ENCODE assay signal across 15 cellular contexts in the genomic region with DNA sequence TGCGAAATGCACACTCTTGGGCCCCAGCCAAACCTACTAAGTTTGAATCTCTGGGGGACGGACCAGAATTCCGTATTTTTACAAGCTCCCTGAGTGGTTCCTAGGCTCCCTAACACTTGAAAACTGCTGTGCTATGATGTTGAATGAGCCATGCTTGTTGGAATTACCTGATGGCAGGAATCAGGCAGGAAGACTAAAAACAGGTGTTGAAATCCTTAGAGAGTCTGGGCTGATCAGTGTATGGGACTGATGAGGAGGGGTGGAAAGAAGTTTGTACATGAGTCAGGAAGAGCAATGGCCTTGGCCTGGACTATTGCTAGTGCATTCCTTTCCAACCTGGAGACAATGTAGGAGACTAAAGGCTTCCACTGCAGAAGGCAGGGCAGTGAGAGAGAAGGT. TPM values are rescaled to one million over a fixed set of nuclear protein-coding genes. Genes with fewer than 3 reads are reported as not detected.
DNase-seq lines count a peak whose midpoint lies in the region; ATAC-seq and TF ChIP-seq lines count a peak whose summit lies in the region.
"Had no signal": no experiment of that assay in that cellular context is flagged by ENCODE, and none has a peak within 500 bp of the region (broad histone marks: within the 10 kb centered on the region; RNA-seq: fewer than 3 reads in every experiment).

No MANE protein-coding gene starts in this region.

- no peak overlapping the region for H3K4me2 ChIP-seq in parathyroid adenoma (ENCODE audit: low read length)

- no peaks in the 10 kb centered on the region for H3K79me2 ChIP-seq in parathyroid adenoma

- no peaks in the 10 kb centered on the region for H3K9me3 ChIP-seq in parathyroid adenoma (ENCODE audit: control insufficient read depth, low read length)
- H3K9me3 ChIP-seq: pancreas, tibial artery had no signal

- no peaks in the 10 kb centered on the region for H3K27me3 Mint-ChIP-seq in activated CD4-positive, alpha-beta T cell treated with anti-CD3 and anti-CD28 coated beads, Interleukin-2, amount 10 ng/mL, durations not matched to agents 24 days and 14 days
- H3K27me3 Mint-ChIP-seq in activated naive CD8-positive, alpha-beta T cell: no peaks in the 10 kb centered on the region

- H3K9me3 Mint-ChIP-seq in activated CD4-positive, alpha-beta T cell treated with anti-CD3 and anti-CD28 coated beads, Interleukin-2, amount 10 ng/mL, durations not matched to agents 24 days and 14 days: no peaks in the 10 kb centered on the region
- H3K9me3 Mint-ChIP-seq in activated naive CD8-positive, alpha-beta T cell (ENCODE audit: low read depth): no peaks in the 10 kb centered on the region

- H3K4me3 Mint-ChIP-seq in activated CD4-positive, alpha-beta T cell treated with anti-CD3 and anti-CD28 coated beads, Interleukin-2, amount 10 ng/mL, durations not matched to agents 24 days and 14 days: peak overlapping the region; percentile 10
- H3K4me3 Mint-ChIP-seq in activated naive CD8-positive, alpha-beta T cell: peak overlapping the region; percentile 62

- H3K4me1 ChIP-seq in parathyroid adenoma: peaks cover 14% of the 10 kb centered on the region

- no peak for ATAC-seq in HG02981 (IDR thresholded peaks at IDR 0.05; ENCODE audit: unreplicated experiment)

- H2AFZ ChIP-seq in parathyroid adenoma: peak overlapping the region; percentile 8

- no peak overlapping the region for H3K9ac ChIP-seq in parathyroid adenoma

- no peak for TF ChIP-seq CTCF in parathyroid adenoma (IDR thresholded peaks at IDR 0.05)

- no peak overlapping the region for H3K27ac ChIP-seq in parathyroid adenoma
- H3K27ac ChIP-seq: dorsolateral prefrontal cortex, pancreas, tibial artery had no signal

- intact Hi-C loops in activated CD4-positive, alpha-beta T cell treated with anti-CD3 and anti-CD28 coated beads, Interleukin-2, amount 10 ng/mL, durations not matched to agents 24 days and 14 days (cut with micrococcal nuclease): loop anchor here (2.0 kb wide), 2 partner anchors 16 to 30 kb away; no protein-coding TSS in a partner anchor

- DNase-seq in activated CD4-positive, alpha-beta T cell treated with anti-CD3 and anti-CD28 coated beads, Interleukin-2, amount 10 ng/mL, durations not matched to agents 24 days and 14 days: no peak
- DNase-seq in activated CD4-positive, alpha-beta T cell treated with anti-CD3 and anti-CD28 coated beads for 4 hours: no peak
- DNase-seq in COR-L47 (lab: John Stamatoyannopoulos, UW): no peak
- DNase-seq: anterior cingulate cortex; dorsolateral prefrontal cortex; NCI-H2029 treated with DMSO at 0.1 percent for 48 hours; NCI-H82; pancreas; stimulated activated CD4-positive, alpha-beta T cell treated with anti-CD3 and anti-CD28 coated beads, Interleukin-12 subunit alpha, Interleukin-12 subunit beta, amount 100 ng/mL, for 4 hours; tibial artery had no signal

- H3K27me3 ChIP-seq in parathyroid adenoma (ENCODE audit: control insufficient read depth, insufficient read depth, low read length): no peaks in the 10 kb centered on the region
- H3K27me3 ChIP-seq: dorsolateral prefrontal cortex, pancreas, tibial artery had no signal

- H3K36me3 Mint-ChIP-seq in activated CD4-positive, alpha-beta T cell treated with anti-CD3 and anti-CD28 coated beads, Interleukin-2, amount 10 ng/mL, durations not matched to agents 24 days and 14 days (ENCODE audit: low read depth): peaks cover 3% of the 10 kb centered on the region
- H3K36me3 Mint-ChIP-seq in activated naive CD8-positive, alpha-beta T cell: peaks cover 2% of the 10 kb centered on the region

- no peak overlapping the region for H3K4me3 ChIP-seq in parathyroid adenoma (ENCODE audit: low read depth, low read length)
- H3K4me3 ChIP-seq: dorsolateral prefrontal cortex, pancreas, tibial artery had no signal

- H3K36me3 ChIP-seq in parathyroid adenoma (ENCODE audit: control insufficient read depth, insufficient read depth, low read length): no peaks in the 10 kb centered on the region
- H3K36me3 ChIP-seq: pancreas, tibial artery had no signal

- peak overlapping the region; percentile 84 for H3K27ac Mint-ChIP-seq in activated CD4-positive, alpha-beta T cell treated with anti-CD3 and anti-CD28 coated beads, Interleukin-2, amount 10 ng/mL, durations not matched to agents 24 days and 14 days
- peak overlapping the region; percentile 83 for H3K27ac Mint-ChIP-seq in activated naive CD8-positive, alpha-beta T cell

- H3K4me1 Mint-ChIP-seq in activated CD4-positive, alpha-beta T cell treated with anti-CD3 and anti-CD28 coated beads, Interleukin-2, amount 10 ng/mL, durations not matched to agents 24 days and 14 days: peaks cover 23% of the 10 kb centered on the region
- peaks cover 54% of the 10 kb centered on the region for H3K4me1 Mint-ChIP-seq in activated naive CD8-positive, alpha-beta T cell (ENCODE audit: low read depth)

RNA-seq across cellular contexts. Expression of gene TMBIM1, which starts 24.9 kb away (rescaled TPM):
- 62.6 and 63.1 TPM in 2 replicates for total RNA-seq in activated CD4-positive, alpha-beta T cell treated with anti-CD3 and anti-CD28 coated beads, Interleukin-2, amount 10 ng/mL, durations not matched to agents 24 days and 14 days

RNA-seq across cellular contexts. Expression of gene CATIP, which starts 39.4 kb away (rescaled TPM):
- total RNA-seq in activated CD4-positive, alpha-beta T cell treated with anti-CD3 and anti-CD28 coated beads, Interleukin-2, amount 10 ng/mL, durations not matched to agents 24 days and 14 days: not detected in 2 replicates
- total RNA-seq: A673, M059J had no signal

RNA-seq across cellular contexts. Expression of gene PNKD, which starts 46.9 kb away (rescaled TPM):
- total RNA-seq in activated CD4-positive, alpha-beta T cell treated with anti-CD3 and anti-CD28 coated beads, Interleukin-2, amount 10 ng/mL, durations not matched to agents 24 days and 14 days: 15.0 and 21.5 TPM in 2 replicates

RNA-seq across cellular contexts. Expression of gene AAMP, which starts 47.3 kb away (rescaled TPM):
- total RNA-seq in activated CD4-positive, alpha-beta T cell treated with anti-CD3 and anti-CD28 coated beads, Interleukin-2, amount 10 ng/mL, durations not matched to agents 24 days and 14 days: 85.3 and 89.0 TPM in 2 replicates

RNA-seq across cellular contexts. Expression of gene GPBAR1, which starts 56.4 kb away (rescaled TPM):
- 0.40 and 0.68 TPM in 2 replicates for total RNA-seq in activated CD4-positive, alpha-beta T cell treated with anti-CD3 and anti-CD28 coated beads, Interleukin-2, amount 10 ng/mL, durations not matched to agents 24 days and 14 days
